16 cellular contexts compared by ENCODE assay signal in the genomic region with DNA sequence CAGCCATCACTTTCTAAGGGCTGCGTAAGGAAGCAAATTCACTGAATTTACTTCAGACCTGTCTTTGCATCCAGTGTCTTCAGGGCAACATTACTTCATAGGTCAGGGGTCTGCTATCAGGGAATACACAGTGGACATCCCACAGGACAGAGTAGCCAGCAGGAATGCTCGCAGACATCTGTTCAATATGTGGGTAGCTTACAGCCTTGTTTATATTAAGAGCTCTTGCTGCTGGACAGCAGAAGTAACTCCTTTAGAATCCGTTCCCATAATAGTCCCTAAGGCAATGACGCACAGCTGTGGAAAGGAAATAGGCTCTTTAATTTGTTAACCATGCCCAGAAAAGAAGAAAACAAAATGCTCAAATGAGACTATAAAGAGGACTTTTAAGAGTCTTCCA.
A peak's percentile ranks its signal among the peaks of the same experiment; 100 is the strongest.
DNase-seq lines count a peak whose midpoint lies in the region; ATAC-seq, FAIRE-seq and TF ChIP-seq lines count a peak whose summit lies in the region.
"Had no signal": no experiment of that assay in that cellular context is flagged by ENCODE, and none has a peak within 500 bp of the region (broad histone marks: within the 10 kb centered on the region; RNA-seq: fewer than 3 reads in every experiment).

No MANE protein-coding gene starts in this region.

- no peak overlapping the region for H3K4me3 ChIP-seq in astrocyte (ENCODE audit: insufficient read depth, low read depth, low read length)
- no peak overlapping the region for H3K4me3 ChIP-seq in heart left ventricle
- no peak overlapping the region for H3K4me3 ChIP-seq in gastrocnemius medialis
- no peak overlapping the region for H3K4me3 ChIP-seq in Peyer's patch
- H3K4me3 ChIP-seq in Caco-2 (ENCODE audit: low read depth, low read length), result no peak overlapping the region
- H3K4me3 ChIP-seq: skin epidermis had no signal

- no TSS peak for BruUV-seq in Caco-2 (replicated peaks; lab: Mats Ljungman, UMichigan)

- H3K36me3 Mint-ChIP-seq in astrocyte (ENCODE audit: low read depth, unreplicated experiment) (no peaks in the 10 kb centered on the region), Caco-2 (ENCODE audit: insufficient read depth, unreplicated experiment) (no peaks in the 10 kb centered on the region)
- H3K36me3 Mint-ChIP-seq: activated naive CD8-positive, alpha-beta T cell; CD4-positive, alpha-beta memory T cell had no signal

- in situ Hi-C loops in gastrocnemius medialis (cut with MboI; ENCODE audit: low sequenced_read_pairs in 4 of 4), result loop anchor here in 2 of 4 donors (25.0 kb wide), 2 partner anchors 290 to 515 kb away; no protein-coding TSS in a partner anchor

- intact Hi-C loops in heart left ventricle (cut with DNase I) (no loop called here), gastrocnemius medialis (cut with DNase I; ENCODE audit: low total_unique reads) (no loop called here), Caco-2 (cut with micrococcal nuclease; ENCODE audit: unreplicated experiment) (no loop called here)

- H3K27me3 ChIP-seq in astrocyte (ENCODE audit: insufficient read depth, low read length) (no peaks in the 10 kb centered on the region), heart left ventricle (no peaks in the 10 kb centered on the region), gastrocnemius medialis (no peaks in the 10 kb centered on the region), Peyer's patch (no peaks in the 10 kb centered on the region), Caco-2 (replicated peaks; ENCODE audit: control insufficient read depth, insufficient read depth, low read length) (no peaks in the 10 kb centered on the region)

- H3K27ac ChIP-seq in astrocyte (ENCODE audit: low read depth, low read length) (no peak overlapping the region), heart left ventricle (peak overlapping the region; percentile 32 to 82 (median 70)), gastrocnemius medialis (peak overlapping the region; percentile 51 to 70 (median 62)), caudate nucleus (ENCODE audit: low read depth, low read length) (no peak overlapping the region), Peyer's patch (peak overlapping the region in 2 of 4 donors; percentile 69 to 70)
- H3K27ac ChIP-seq: epithelial cell of prostate, HL-60 had no signal

- H3K27me3 Mint-ChIP-seq in astrocyte (ENCODE audit: low read depth, unreplicated experiment), result no peaks in the 10 kb centered on the region
- H3K27me3 Mint-ChIP-seq in Caco-2 (ENCODE audit: insufficient read depth, unreplicated experiment), result no peaks in the 10 kb centered on the region
- H3K27me3 Mint-ChIP-seq: activated naive CD8-positive, alpha-beta T cell had no signal

- peaks cover 28% of the 10 kb centered on the region for H3K4me1 Mint-ChIP-seq in astrocyte (ENCODE audit: low read depth, unreplicated experiment)
- no peaks in the 10 kb centered on the region for H3K4me1 Mint-ChIP-seq in Caco-2 (ENCODE audit: low read depth, unreplicated experiment)
- H3K4me1 Mint-ChIP-seq: activated CD4-positive, alpha-beta memory T cell treated with anti-CD3 and anti-CD28 coated beads, Interleukin-2, amount 10 ng/mL, durations not matched to agents 7 days and 5 days; CD4-positive, alpha-beta memory T cell had no signal

- H3K79me2 ChIP-seq in astrocyte (ENCODE audit: insufficient read depth, low read length), result no peaks in the 10 kb centered on the region

- peak; percentile 72 for DNase-seq in COLO829 (ENCODE audit: low spot score)
- peak; percentile 80 for DNase-seq in astrocyte (ENCODE audit: low read depth)
- DNase-seq in heart left ventricle, result peak in 3 of 5 donors; percentile 39 to 56 (median 50)
- no peak for DNase-seq in gastrocnemius medialis
- no peak for DNase-seq in occipital lobe (lab: John Stamatoyannopoulos, UW)
- DNase-seq in caudate nucleus (lab: John Stamatoyannopoulos, UW), result no peak
- no peak for DNase-seq in Peyer's patch
- DNase-seq in Caco-2, result no peak
- DNase-seq: activated CD4-positive, alpha-beta memory T cell treated with anti-CD3 and anti-CD28 coated beads, Interleukin-2, amount 10 ng/mL, durations not matched to agents 7 days and 5 days; CD4-positive, alpha-beta memory T cell; NCI-H526 treated with DMSO at 0.1 percent for 48 hours had no signal

- TF ChIP-seq CTCF in astrocyte (IDR thresholded peaks at IDR 0.05; ENCODE audit: insufficient read depth, low read depth, low read length) (no peak), heart left ventricle (IDR thresholded peaks at IDR 0.05) (no peak), gastrocnemius medialis (IDR thresholded peaks at IDR 0.05 in 4 of 5, conservative IDR thresholded peaks at IDR 0.05 in 1 of 5) (no peak), Peyer's patch (IDR thresholded peaks at IDR 0.05) (no peak), Caco-2 (IDR thresholded peaks at IDR 0.05; ENCODE audit: insufficient read depth in 1 of 2, low read depth in 1 of 2, low read length in 1 of 2, severe bottlenecking in 1 of 2, unreplicated experiment in 1 of 2) (no peak)

- H3K4me3 Mint-ChIP-seq in astrocyte (ENCODE audit: unreplicated experiment) (no peak overlapping the region), Caco-2 (ENCODE audit: unreplicated experiment) (no peak overlapping the region)
- H3K4me3 Mint-ChIP-seq: activated CD4-positive, alpha-beta memory T cell treated with anti-CD3 and anti-CD28 coated beads, Interleukin-2, amount 10 ng/mL, durations not matched to agents 7 days and 5 days; activated naive CD8-positive, alpha-beta T cell; CD4-positive, alpha-beta memory T cell had no signal

- peak overlapping the region; percentile 10 for H3K4me2 ChIP-seq in astrocyte (ENCODE audit: low read length)

- POLR2A ChIA-PET in Caco-2 (lab: Charles Lee), result no interaction called here

- no peak overlapping the region for H2AFZ ChIP-seq in astrocyte (ENCODE audit: low read depth, low read length)

- H3K36me3 ChIP-seq in astrocyte (ENCODE audit: insufficient read depth, low read length), result no peaks in the 10 kb centered on the region
- H3K36me3 ChIP-seq in heart left ventricle, result no peaks in the 10 kb centered on the region
- no peaks in the 10 kb centered on the region for H3K36me3 ChIP-seq in gastrocnemius medialis
- no peaks in the 10 kb centered on the region for H3K36me3 ChIP-seq in Peyer's patch
- H3K36me3 ChIP-seq in Caco-2 (ENCODE audit: control insufficient read depth, insufficient read depth, low read length), result no peaks in the 10 kb centered on the region

- H3K9me3 Mint-ChIP-seq in astrocyte (ENCODE audit: unreplicated experiment) (no peaks in the 10 kb centered on the region), Caco-2 (ENCODE audit: unreplicated experiment) (no peaks in the 10 kb centered on the region)
- H3K9me3 Mint-ChIP-seq: activated CD4-positive, alpha-beta memory T cell treated with anti-CD3 and anti-CD28 coated beads, Interleukin-2, amount 10 ng/mL, durations not matched to agents 7 days and 5 days had no signal

- no peaks in the 10 kb centered on the region for H4K20me1 ChIP-seq in astrocyte (ENCODE audit: insufficient read depth, low read length)

- no peak overlapping the region for H3K27ac Mint-ChIP-seq in astrocyte (ENCODE audit: unreplicated experiment)
- H3K27ac Mint-ChIP-seq in Caco-2 (ENCODE audit: unreplicated experiment), result no peak overlapping the region
- H3K27ac Mint-ChIP-seq: activated CD4-positive, alpha-beta memory T cell treated with anti-CD3 and anti-CD28 coated beads, Interleukin-2, amount 10 ng/mL, durations not matched to agents 7 days and 5 days; activated naive CD8-positive, alpha-beta T cell; CD4-positive, alpha-beta memory T cell had no signal

- ATAC-seq in heart left ventricle (peak; percentile 76 to 95 (median 85)), gastrocnemius medialis (peak; percentile 68 to 90)
- ATAC-seq: left lobe of liver had no signal

- H3K9me3 ChIP-seq in astrocyte (ENCODE audit: insufficient read depth, low read depth, low read length), result no peaks in the 10 kb centered on the region
- H3K9me3 ChIP-seq in heart left ventricle, result no peaks in the 10 kb centered on the region
- no peaks in the 10 kb centered on the region for H3K9me3 ChIP-seq in gastrocnemius medialis
- no peaks in the 10 kb centered on the region for H3K9me3 ChIP-seq in Peyer's patch
- no peaks in the 10 kb centered on the region for H3K9me3 ChIP-seq in Caco-2

- 43 to 56% (median 47%) methylated on average over 4 of the region's 4 CpGs for whole genome bisulfite sequencing in heart left ventricle, 4 donors

- H3K4me1 ChIP-seq in astrocyte (ENCODE audit: insufficient read depth, low read length) (peaks cover 21% of the 10 kb centered on the region), heart left ventricle (peaks cover 0 to 19% (median 8%) of the 10 kb centered on the region in 12 donors), gastrocnemius medialis (peaks cover 0 to 11% of the 10 kb centered on the region in 2 donors), Peyer's patch (no peaks in the 10 kb centered on the region), Caco-2 (no peaks in the 10 kb centered on the region)

- peak; percentile 81 for FAIRE-seq in astrocyte (lab: Jason Lieb, UNC)

- CTCF ChIA-PET in Caco-2 (lab: Charles Lee), result no interaction called here

- no peak overlapping the region for H3K9ac ChIP-seq in astrocyte (ENCODE audit: low read length)

- TF ChIP-seq POLR2A in heart left ventricle (IDR thresholded peaks at IDR 0.05) (no peak), gastrocnemius medialis (IDR thresholded peaks at IDR 0.05) (no peak), Peyer's patch (IDR thresholded peaks at IDR 0.05) (no peak)

Comparison
In these comparisons a context has a peak if more than half of its experiments do, and no peak if none do; other contexts are left out.
1. DNase-seq: peak in COLO829 (single experiment), astrocyte (single experiment) and heart left ventricle (3 of 5); none in gastrocnemius medialis (0 of 2), occipital lobe (single experiment), caudate nucleus (0 of 61), Peyer's patch (0 of 3) and Caco-2 (0 of 2).
2. H3K27ac ChIP-seq: peak in heart left ventricle (12 of 12) and gastrocnemius medialis (4 of 4); none in astrocyte (single experiment) and caudate nucleus (single experiment).